6 cellular contexts compared by ENCODE assay signal in the genomic region with DNA sequence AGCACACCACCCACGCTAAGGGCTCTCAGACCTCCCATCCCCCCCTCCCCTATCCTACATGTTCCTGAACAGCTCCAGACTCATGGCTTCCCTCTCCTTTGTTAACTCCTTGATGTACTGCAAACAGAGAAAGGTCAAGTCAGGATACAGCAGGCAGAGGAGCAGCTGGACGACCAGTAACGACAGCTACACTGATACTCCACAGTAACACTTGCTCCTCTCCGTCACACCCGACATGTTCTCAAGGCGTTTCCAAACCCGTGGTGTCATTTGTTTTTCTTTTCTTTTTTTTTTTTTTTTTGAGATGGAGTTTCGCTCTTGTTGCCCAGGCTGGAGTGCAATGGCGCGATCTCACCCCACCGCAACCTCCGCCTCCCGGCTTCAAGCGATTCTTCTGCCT. TPM values are rescaled to one million over a fixed set of nuclear protein-coding genes. Genes with fewer than 3 reads are reported as not detected.
"Had no signal": no experiment of that assay in that cellular context is flagged by ENCODE, and none has a peak within 500 bp of the region (broad histone marks: within the 10 kb centered on the region; RNA-seq: fewer than 3 reads in every experiment).

No MANE protein-coding gene starts in this region.

RNA-seq across cellular contexts. Expression of a gene that starts 4.3 kb away (rescaled TPM):
- total RNA-seq: GM23248, H4, H7, HepG2, HFFc6, HT1080 had no signal
